In genomic region chr20:19823216-19823615, GRCh38 we compare ENCODE assay signal across 15 cellular contexts.
"Had no signal": no experiment of that assay in that cellular context is flagged by ENCODE, and none has a peak within 500 bp of the region (broad histone marks: within the 10 kb centered on the region; RNA-seq: fewer than 3 reads in every experiment).

No MANE protein-coding gene starts in this region.

- ATAC-seq: activated CD8-positive, alpha-beta T cell treated with anti-CD3 and anti-CD28 coated beads for 36 hours; activated T-cell treated with anti-CD3 and anti-CD28 coated beads, Interleukin-2, amount 50 U/mL, for 4 hours; foreskin keratinocyte; naive thymus-derived CD4-positive, alpha-beta T cell; T-helper 17 cell had no signal

- H3K36me3 ChIP-seq: adrenal gland had no signal

- H3K4me3 ChIP-seq: adrenal gland had no signal

- H2AFZ ChIP-seq: parathyroid adenoma had no signal

- H3K27me3 ChIP-seq: adrenal gland, foreskin keratinocyte had no signal

- H3K9me3 ChIP-seq: adrenal gland had no signal

- H3K9ac ChIP-seq: parathyroid adenoma had no signal

- DNase-seq: activated B cell treated with CpG ODN at 0.5 μM for 24 hours; activated CD4-positive, alpha-beta T cell treated with anti-CD3 and anti-CD28 coated beads for 48 hours; activated CD8-positive, alpha-beta T cell treated with anti-CD3 and anti-CD28 coated beads for 36 hours; activated effector memory CD4-positive, alpha-beta T cell treated with Interleukin-2 at 50 U/mL for 16 hours; activated T-cell treated with anti-CD3 and anti-CD28 coated beads, Interleukin-2, amount 50 U/mL, for 4 hours; adrenal gland; foreskin keratinocyte; head of caudate nucleus; naive thymus-derived CD4-positive, alpha-beta T cell; small intestine; T-helper 17 cell had no signal

- H3K4me3 Mint-ChIP-seq: activated CD8-positive, alpha-beta T cell treated with anti-CD3 and anti-CD28 coated beads for 36 hours; activated naive CD4-positive, alpha-beta T cell treated with anti-CD3 and anti-CD28 coated beads, Interleukin-2, amount 50 U/mL, for 24 hours; activated T-cell treated with anti-CD3 and anti-CD28 coated beads, Interleukin-2, amount 50 U/mL, for 4 hours; naive thymus-derived CD4-positive, alpha-beta T cell; stimulated activated naive CD8-positive, alpha-beta T cell treated with anti-CD3 and anti-CD28 coated beads, Interleukin-15, Interleukin-2, amounts not matched to agents 100 ng/mL and 50 ng/mL, for 24 hours; T-helper 17 cell; type B pancreatic cell had no signal

- H3K27ac Mint-ChIP-seq: activated B cell treated with CpG ODN at 0.5 μM for 24 hours; activated CD8-positive, alpha-beta T cell treated with anti-CD3 and anti-CD28 coated beads for 36 hours; activated naive CD4-positive, alpha-beta T cell treated with anti-CD3 and anti-CD28 coated beads, Interleukin-2, amount 50 U/mL, for 24 hours; naive thymus-derived CD4-positive, alpha-beta T cell; stimulated activated naive CD8-positive, alpha-beta T cell treated with anti-CD3 and anti-CD28 coated beads, Interleukin-15, Interleukin-2, amounts not matched to agents 100 ng/mL and 50 ng/mL, for 24 hours; T-helper 17 cell; type B pancreatic cell had no signal

- H3K4me1 ChIP-seq: adrenal gland, parathyroid adenoma had no signal

- H3K36me3 Mint-ChIP-seq: activated naive CD4-positive, alpha-beta T cell treated with anti-CD3 and anti-CD28 coated beads, Interleukin-2, amount 50 U/mL, for 24 hours; naive thymus-derived CD4-positive, alpha-beta T cell had no signal

- H3K27ac ChIP-seq: foreskin keratinocyte, parathyroid adenoma had no signal

- H3K9me3 Mint-ChIP-seq: activated B cell treated with CpG ODN at 0.5 μM for 24 hours; activated naive CD4-positive, alpha-beta T cell treated with anti-CD3 and anti-CD28 coated beads, Interleukin-2, amount 50 U/mL, for 24 hours; type B pancreatic cell had no signal

- H3K27me3 Mint-ChIP-seq: activated B cell treated with CpG ODN at 0.5 μM for 24 hours; activated naive CD4-positive, alpha-beta T cell treated with anti-CD3 and anti-CD28 coated beads, Interleukin-2, amount 50 U/mL, for 24 hours; stimulated activated naive CD8-positive, alpha-beta T cell treated with anti-CD3 and anti-CD28 coated beads, Interleukin-15, Interleukin-2, amounts not matched to agents 100 ng/mL and 50 ng/mL, for 24 hours; T-helper 17 cell; type B pancreatic cell had no signal
